ENCODE assay signal across 28 cellular contexts in the genomic region with DNA sequence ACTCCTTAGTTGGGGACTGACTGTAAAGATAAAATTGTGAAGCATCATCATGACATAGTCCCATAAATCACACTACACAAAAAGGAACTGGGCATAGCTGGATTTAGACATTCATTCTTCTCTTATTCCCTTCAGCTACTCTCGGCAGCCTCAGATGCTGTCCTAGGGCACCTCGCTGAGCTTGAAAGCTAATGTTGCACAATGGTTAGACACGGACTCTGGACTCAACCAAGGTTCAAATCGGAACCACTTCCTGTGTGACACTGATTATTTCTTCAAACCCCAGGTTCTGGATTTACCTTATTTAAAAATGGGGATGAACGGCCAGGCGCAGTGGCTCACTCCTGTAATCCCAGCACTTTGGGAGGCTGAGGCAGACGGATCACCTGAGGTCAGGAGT.
"Had no signal": no experiment of that assay in that cellular context is flagged by ENCODE, and none has a peak within 500 bp of the region (broad histone marks: within the 10 kb centered on the region; RNA-seq: fewer than 3 reads in every experiment).

No MANE protein-coding gene starts in this region.

- H3K4me3 ChIP-seq: adrenal gland, body of pancreas, esophagus squamous epithelium had no signal

- DNase-seq: activated CD4-positive, alpha-beta memory T cell treated with anti-CD3 and anti-CD28 coated beads for 36 hours; activated CD4-positive, alpha-beta T cell treated with anti-CD3 and anti-CD28 coated beads for 36 hours; activated CD4-positive, alpha-beta T cell treated with anti-CD3 and anti-CD28 coated beads, Interleukin-2, amount 10 ng/mL, durations not matched to agents 24 days and 14 days; activated CD4-positive, CD25-positive, alpha-beta regulatory T cell; activated CD4-positive, CD25-positive, alpha-beta regulatory T cell treated with anti-CD3 and anti-CD28 coated beads, Interleukin-2, amount 50 U/mL, for 72 hours; activated CD8-positive, alpha-beta memory T cell treated with anti-CD3 and anti-CD28 coated beads, Interleukin-2, amount 10 ng/mL, durations not matched to agents 7 days and 5 days; activated CD8-positive, alpha-beta memory T cell treated with anti-CD3 and anti-CD28 coated beads, Interleukin-2, amount 50 U/mL, for 4 hours; activated CD8-positive, alpha-beta T cell treated with anti-CD3 and anti-CD28 coated beads, Interleukin-2, amount 10 ng/mL, durations not matched to agents 7 days and 5 days; activated effector memory CD4-positive, alpha-beta T cell treated with anti-CD3 and anti-CD28 coated beads, Interleukin-2, amount 50 U/mL, for 16 hours; activated naive CD4-positive, alpha-beta T cell treated with anti-CD3 and anti-CD28 coated beads for 36 hours; activated naive CD8-positive, alpha-beta T cell treated with anti-CD3 and anti-CD28 coated beads for 36 hours; activated naive CD8-positive, alpha-beta T cell treated with anti-CD3 and anti-CD28 coated beads, Interleukin-2, amount 50 U/mL, for 24 hours; activated T-cell treated with anti-CD3 and anti-CD28 coated beads, Interleukin-2, amount 50 U/mL, for 1 hour; activated T-cell treated with anti-CD3 and anti-CD28 coated beads, Interleukin-2, amount 50 U/mL, for 48 hours; adrenal gland; amygdala; aorta; body of pancreas; caudate nucleus; cortex of kidney; dermis blood vessel endothelial cell; effector CD4-positive, alpha-beta T cell; effector memory CD8-positive, alpha-beta T cell; erythroblast; esophagus squamous epithelium; foreskin fibroblast; head of caudate nucleus; T-helper 2 cell had no signal

- H3K9me3 ChIP-seq: adrenal gland, body of pancreas, esophagus squamous epithelium had no signal

- ATAC-seq: activated CD4-positive, alpha-beta T cell treated with anti-CD3 and anti-CD28 coated beads for 36 hours; activated CD8-positive, alpha-beta memory T cell treated with anti-CD3 and anti-CD28 coated beads, Interleukin-2, amount 10 ng/mL, durations not matched to agents 7 days and 5 days; activated CD8-positive, alpha-beta T cell treated with anti-CD3 and anti-CD28 coated beads, Interleukin-2, amount 10 ng/mL, durations not matched to agents 7 days and 5 days; activated naive CD8-positive, alpha-beta T cell treated with anti-CD3 and anti-CD28 coated beads, Interleukin-2, amount 50 U/mL, for 24 hours; body of pancreas; effector memory CD8-positive, alpha-beta T cell had no signal

- H3K27me3 ChIP-seq: adrenal gland, body of pancreas, esophagus squamous epithelium had no signal

- H3K4me1 ChIP-seq: body of pancreas had no signal

- H3K36me3 ChIP-seq: adrenal gland, esophagus squamous epithelium had no signal

- H3K27ac ChIP-seq: adrenal gland, body of pancreas, esophagus squamous epithelium had no signal
